ENCODE assay signal across 19 cellular contexts in the genomic region with DNA sequence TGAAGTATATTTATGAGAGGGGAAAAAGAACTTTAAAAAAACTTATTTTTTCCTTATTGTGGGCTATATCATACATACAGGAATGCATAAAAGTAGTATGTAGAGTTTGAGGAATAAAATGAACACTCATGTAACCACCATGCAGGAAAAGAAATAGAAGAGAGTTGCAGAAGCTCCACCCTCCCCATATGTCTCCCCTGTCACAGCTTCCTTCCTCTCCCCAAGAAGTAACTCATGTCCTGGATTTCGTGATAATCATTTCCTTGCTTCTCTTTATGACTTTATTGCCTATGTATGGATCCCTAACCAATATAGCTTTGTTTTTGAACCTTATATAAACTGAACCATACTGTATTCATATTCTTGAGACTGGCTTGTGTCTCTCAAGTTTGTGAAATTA.
DNase-seq lines count a peak whose midpoint lies in the region; ATAC-seq and TF ChIP-seq lines count a peak whose summit lies in the region.
"Had no signal": no experiment of that assay in that cellular context is flagged by ENCODE, and none has a peak within 500 bp of the region (broad histone marks: within the 10 kb centered on the region; RNA-seq: fewer than 3 reads in every experiment).

No MANE protein-coding gene starts in this region.

- H3K79me2 ChIP-seq in Loucy (ENCODE audit: insufficient read depth, low read length), result no peaks in the 10 kb centered on the region

- H3K27ac Mint-ChIP-seq in activated naive CD8-positive, alpha-beta T cell, result peak overlapping the region; percentile 25
- H3K27ac Mint-ChIP-seq in activated naive CD8-positive, alpha-beta T cell treated with anti-CD3 and anti-CD28 coated beads for 36 hours, result no peak overlapping the region
- H3K27ac Mint-ChIP-seq in T-cell, result peak overlapping the region; percentile 49 to 50
- peak overlapping the region in 7 of 10 donors; percentile 5 to 86 (median 47) for H3K27ac Mint-ChIP-seq in naive thymus-derived CD8-positive, alpha-beta T cell
- H3K27ac Mint-ChIP-seq: GM23338 had no signal

- H2AFZ ChIP-seq in Loucy (ENCODE audit: low read length), result no peak overlapping the region
- H2AFZ ChIP-seq: GM23338 had no signal

- H3K9me3 Mint-ChIP-seq in activated naive CD8-positive, alpha-beta T cell (ENCODE audit: low read depth), result peaks cover 3% of the 10 kb centered on the region
- H3K9me3 Mint-ChIP-seq in activated naive CD8-positive, alpha-beta T cell treated with anti-CD3 and anti-CD28 coated beads for 36 hours, result no peaks in the 10 kb centered on the region
- peaks cover 0 to 4% (median 0%) of the 10 kb centered on the region in 3 donors for H3K9me3 Mint-ChIP-seq in T-cell
- peaks cover 0 to 6% (median 0%) of the 10 kb centered on the region in 9 donors for H3K9me3 Mint-ChIP-seq in naive thymus-derived CD8-positive, alpha-beta T cell
- H3K9me3 Mint-ChIP-seq: GM23338 had no signal

- no peaks in the 10 kb centered on the region for H3F3A ChIP-seq in Loucy (ENCODE audit: low read depth)

- H3K9me2 ChIP-seq in Loucy (replicated peaks; ENCODE audit: low read depth, low read length), result no peaks in the 10 kb centered on the region

- peaks cover 8% of the 10 kb centered on the region for H3K4me1 Mint-ChIP-seq in activated naive CD8-positive, alpha-beta T cell (ENCODE audit: low read depth)
- H3K4me1 Mint-ChIP-seq in activated naive CD8-positive, alpha-beta T cell treated with anti-CD3 and anti-CD28 coated beads for 36 hours, result no peaks in the 10 kb centered on the region
- peaks cover 5 to 12% (median 11%) of the 10 kb centered on the region in 3 donors for H3K4me1 Mint-ChIP-seq in T-cell
- H3K4me1 Mint-ChIP-seq in naive thymus-derived CD8-positive, alpha-beta T cell, result peaks cover 6 to 16% (median 13%) of the 10 kb centered on the region in 4 donors

- no peak overlapping the region for H3K4me3 Mint-ChIP-seq in activated naive CD8-positive, alpha-beta T cell
- H3K4me3 Mint-ChIP-seq in activated naive CD8-positive, alpha-beta T cell treated with anti-CD3 and anti-CD28 coated beads for 36 hours, result no peak overlapping the region
- H3K4me3 Mint-ChIP-seq in T-cell, result no peak overlapping the region
- H3K4me3 Mint-ChIP-seq in naive thymus-derived CD8-positive, alpha-beta T cell, result no peak overlapping the region
- H3K4me3 Mint-ChIP-seq: GM23338 had no signal

- no peaks in the 10 kb centered on the region for H3K27me3 Mint-ChIP-seq in activated naive CD8-positive, alpha-beta T cell
- H3K27me3 Mint-ChIP-seq in activated naive CD8-positive, alpha-beta T cell treated with anti-CD3 and anti-CD28 coated beads for 36 hours, result no peaks in the 10 kb centered on the region
- no peaks in the 10 kb centered on the region for H3K27me3 Mint-ChIP-seq in T-cell
- no peaks in the 10 kb centered on the region for H3K27me3 Mint-ChIP-seq in naive thymus-derived CD8-positive, alpha-beta T cell

- POLR2A ChIA-PET in T-cell (lab: Charles Lee), result no interaction called here
- POLR2A ChIA-PET in naive thymus-derived CD8-positive, alpha-beta T cell (lab: Charles Lee), result interaction anchor here (0.6 kb wide), 1 partner anchor 243 kb away, joined by 5 read pairs; no protein-coding TSS in a partner anchor

- H3K4me1 ChIP-seq in Loucy (ENCODE audit: insufficient read depth, low read length, poor library complexity, severe bottlenecking), result peaks cover 12% of the 10 kb centered on the region
- H3K4me1 ChIP-seq: Peyer's patch had no signal

- peaks cover 11% of the 10 kb centered on the region for H3K36me3 Mint-ChIP-seq in activated naive CD8-positive, alpha-beta T cell
- H3K36me3 Mint-ChIP-seq in activated naive CD8-positive, alpha-beta T cell treated with anti-CD3 and anti-CD28 coated beads for 36 hours, result peaks cover 11% of the 10 kb centered on the region
- H3K36me3 Mint-ChIP-seq in T-cell, result peaks cover 31% of the 10 kb centered on the region
- peaks cover 4 to 47% (median 22%) of the 10 kb centered on the region in 3 donors for H3K36me3 Mint-ChIP-seq in naive thymus-derived CD8-positive, alpha-beta T cell

- no peak overlapping the region for H3K9ac ChIP-seq in Loucy (ENCODE audit: low read depth, low read length, poor library complexity, severe bottlenecking)

- no peak for ATAC-seq in T-cell (replicated peaks in 1 of 4)
- ATAC-seq in naive thymus-derived CD8-positive, alpha-beta T cell, result no peak
- ATAC-seq: Right ventricle myocardium inferior had no signal

- H4K20me1 ChIP-seq in Loucy (ENCODE audit: insufficient read depth, low read length, poor library complexity, severe bottlenecking), result no peaks in the 10 kb centered on the region

- H3K4me2 ChIP-seq in Loucy (ENCODE audit: low read depth, low read length, poor library complexity, severe bottlenecking), result peak overlapping the region; percentile 12
- H3K4me2 ChIP-seq: GM23338 had no signal

- H3K36me3 ChIP-seq in Loucy (ENCODE audit: insufficient read depth, low read length), result no peaks in the 10 kb centered on the region; the same call in 1 of the 2 replicates

- CTCF ChIA-PET in T-cell (lab: Charles Lee), result interaction anchor here in 1 of 2 donors (0.7 kb wide), 1 partner anchor 23 kb away, joined by 3 read pairs; no protein-coding TSS in a partner anchor

- no peak for TF ChIP-seq CTCF in Loucy (conservative IDR thresholded peaks at IDR 0.05; ENCODE audit: low read length)

- no peaks in the 10 kb centered on the region for H3K27me3 ChIP-seq in Loucy (ENCODE audit: insufficient read depth, low read length, poor library complexity, severe bottlenecking)
- H3K27me3 ChIP-seq: Peyer's patch had no signal

- H3K4me3 ChIP-seq in Loucy (ENCODE audit: low read length, poor library complexity, severe bottlenecking), result no peak overlapping the region
- H3K4me3 ChIP-seq: GM23338, Peyer's patch had no signal

- no peaks in the 10 kb centered on the region for H3K9me3 ChIP-seq in Loucy (ENCODE audit: insufficient read depth, low read depth, low read length)
- H3K9me3 ChIP-seq: Peyer's patch had no signal

- no peak for DNase-seq in activated naive CD8-positive, alpha-beta T cell treated with anti-CD3 and anti-CD28 coated beads for 36 hours
- no peak for DNase-seq in T-cell
- DNase-seq in naive thymus-derived CD8-positive, alpha-beta T cell, result no peak
- DNase-seq in globus pallidus (ENCODE audit: low spot score), result no peak
- no peak for DNase-seq in GOT3 (lab: John Stamatoyannopoulos, UW)
- no peak for DNase-seq in NCI-H1105 (lab: John Stamatoyannopoulos, UW)
- DNase-seq: ACHN, DND-41, Karpas-422, NCI-H1436, NCI-H2029, NCI-H510A, NCI-H774, Peyer's patch, T-helper 2 cell had no signal
